2 cellular contexts compared by ENCODE assay signal in genomic region chr17:38225844-38226495, GRCh38. TPM values are rescaled to one million over a fixed set of nuclear protein-coding genes. Genes with fewer than 3 reads are reported as not detected.
"Had no signal": no experiment of that assay in that cellular context is flagged by ENCODE, and none has a peak within 500 bp of the region (broad histone marks: within the 10 kb centered on the region; RNA-seq: fewer than 3 reads in every experiment).

No MANE protein-coding gene starts in this region.

RNA-seq across cellular contexts. Expression of gene TBC1D3, which starts 33.6 kb away (rescaled TPM):
- total RNA-seq: G401, GM12878 had no signal
